9 cellular contexts compared by ENCODE assay signal in the genomic region with DNA sequence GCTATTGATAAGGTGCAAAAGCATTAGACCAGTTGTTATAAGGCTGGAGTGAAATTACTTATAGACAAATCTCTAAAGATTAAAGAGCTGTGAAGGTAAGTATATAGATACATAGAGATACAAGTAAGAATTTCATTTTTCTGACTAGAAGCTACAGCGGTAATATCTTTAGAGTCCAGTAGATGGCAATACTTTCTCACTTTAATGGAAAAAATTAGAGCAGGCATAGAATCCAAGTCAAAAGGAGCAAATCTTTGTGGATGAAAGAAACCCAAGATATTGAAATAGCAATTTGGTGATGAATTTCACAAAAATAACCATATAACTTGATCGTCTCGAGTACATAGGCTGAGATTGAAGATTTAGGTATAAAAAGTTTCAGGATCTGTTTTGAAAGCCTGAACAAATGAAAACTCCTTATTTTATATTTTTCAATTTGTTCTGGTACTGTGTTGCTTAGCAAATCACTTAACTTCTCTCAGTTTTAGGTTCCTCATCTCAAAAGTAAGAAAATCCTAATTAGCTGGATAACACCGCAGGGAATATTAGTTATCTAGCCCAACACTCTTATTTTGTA.
A peak's percentile ranks its signal among the peaks of the same experiment; 100 is the strongest.
DNase-seq lines count a peak whose midpoint lies in the region; ATAC-seq and TF ChIP-seq lines count a peak whose summit lies in the region.
"Had no signal": no experiment of that assay in that cellular context is flagged by ENCODE, and none has a peak within 500 bp of the region (broad histone marks: within the 10 kb centered on the region; RNA-seq: fewer than 3 reads in every experiment).

No MANE protein-coding gene starts in this region.

- peak; percentile 55 for TF ChIP-seq CTCF in GM13977 (IDR thresholded peaks at IDR 0.05; ENCODE audit: extremely low read depth, insufficient read depth, missing control alignments)

- H3K27me3 Mint-ChIP-seq in activated naive CD4-positive, alpha-beta T cell treated with anti-CD3 and anti-CD28 coated beads, Interleukin-2, amount 10 ng/mL, durations not matched to agents 7 days and 5 days: no peaks in the 10 kb centered on the region
- H3K27me3 Mint-ChIP-seq: dendritic cell treated with granulocyte-macrophage colony-stimulating factor and Interleukin-4, amounts not matched to agents 40 ng/mL and 50 ng/mL, for 4 days had no signal

- CTCF ChIA-PET in activated naive CD4-positive, alpha-beta T cell treated with anti-CD3 and anti-CD28 coated beads, Interleukin-2, amount 10 ng/mL, durations not matched to agents 7 days and 5 days (lab: Charles Lee): interaction anchor here (1.0 to 8.0 kb wide), 9 partner anchors 11 to 423 kb away, joined by 3 to 91 read pairs (median 5); no protein-coding TSS in a partner anchor

- no peak overlapping the region for H3K4me3 Mint-ChIP-seq in activated naive CD4-positive, alpha-beta T cell treated with anti-CD3 and anti-CD28 coated beads, Interleukin-2, amount 10 ng/mL, durations not matched to agents 7 days and 5 days
- H3K4me3 Mint-ChIP-seq: dendritic cell treated with granulocyte-macrophage colony-stimulating factor and Interleukin-4, amounts not matched to agents 40 ng/mL and 50 ng/mL, for 4 days had no signal

- H3K27ac Mint-ChIP-seq in activated naive CD4-positive, alpha-beta T cell treated with anti-CD3 and anti-CD28 coated beads, Interleukin-2, amount 10 ng/mL, durations not matched to agents 7 days and 5 days: no peak overlapping the region

- no peak for ATAC-seq in HG03460 (IDR thresholded peaks at IDR 0.05; ENCODE audit: unreplicated experiment)
- no peak for ATAC-seq in GM19463 (IDR thresholded peaks at IDR 0.05; ENCODE audit: unreplicated experiment)

- peaks cover 8% of the 10 kb centered on the region for H3K36me3 Mint-ChIP-seq in activated naive CD4-positive, alpha-beta T cell treated with anti-CD3 and anti-CD28 coated beads, Interleukin-2, amount 10 ng/mL, durations not matched to agents 7 days and 5 days

- no peaks in the 10 kb centered on the region for H3K9me3 Mint-ChIP-seq in activated naive CD4-positive, alpha-beta T cell treated with anti-CD3 and anti-CD28 coated beads, Interleukin-2, amount 10 ng/mL, durations not matched to agents 7 days and 5 days
- H3K9me3 Mint-ChIP-seq: dendritic cell treated with granulocyte-macrophage colony-stimulating factor and Interleukin-4, amounts not matched to agents 40 ng/mL and 50 ng/mL, for 4 days had no signal

- peaks cover 1% of the 10 kb centered on the region for H3K4me1 Mint-ChIP-seq in activated naive CD4-positive, alpha-beta T cell treated with anti-CD3 and anti-CD28 coated beads, Interleukin-2, amount 10 ng/mL, durations not matched to agents 7 days and 5 days

- in situ Hi-C loops in GM13977 (cut with MboI; ENCODE audit: low pct_unique_long_range_greater_than_20kb, low sequenced_read_pairs, unreplicated experiment): loop anchor here (5.0 kb wide), 1 partner anchor 250 kb away; no protein-coding TSS in a partner anchor

- DNase-seq in AG08396 (ENCODE audit: low spot score) (peak; percentile 39), GM13977 (ENCODE audit: low spot score) (no peak), NCI-H460 (ENCODE audit: extremely low read depth, low read depth) (peak; percentile 38), brain pericyte (ENCODE audit: low read depth, low spot score) (peak; percentile 21), left kidney (ENCODE audit: low read depth, low spot score) (peak; percentile 67)
- DNase-seq in activated naive CD4-positive, alpha-beta T cell treated with anti-CD3 and anti-CD28 coated beads, Interleukin-2, amount 10 ng/mL, durations not matched to agents 7 days and 5 days: no peak

Comparison
In these comparisons a context has a peak if more than half of its experiments do, and no peak if none do; other contexts are left out.
1. DNase-seq: peak in AG08396 (single experiment), NCI-H460 (single experiment), brain pericyte (single experiment) and left kidney (single experiment); none in GM13977 (single experiment) and activated naive CD4-positive, alpha-beta T cell treated with anti-CD3 and anti-CD28 coated beads, Interleukin-2, amount 10 ng/mL, durations not matched to agents 7 days and 5 days (single experiment).